Comparison of ENCODE assay signal across 12 cellular contexts in genomic region chr3:30682434-30683155, GRCh38.
DNase-seq lines count a peak whose midpoint lies in the region; ATAC-seq, FAIRE-seq and TF ChIP-seq lines count a peak whose summit lies in the region.
"Had no signal": no experiment of that assay in that cellular context is flagged by ENCODE, and none has a peak within 500 bp of the region (broad histone marks: within the 10 kb centered on the region; RNA-seq: fewer than 3 reads in every experiment).

No MANE protein-coding gene starts in this region.

- ATAC-seq in HepG2 (no peak), right lobe of liver (no peak), HG02642 (IDR thresholded peaks at IDR 0.05; ENCODE audit: poor library complexity, unreplicated experiment) (no peak)
- ATAC-seq in activated naive CD4-positive, alpha-beta T cell treated with anti-CD3 and anti-CD28 coated beads, Interleukin-2, amount 50 U/mL, for 72 hours: peak; percentile 54 to 89

- no peak overlapping the region for H3K4me2 ChIP-seq in HepG2 (ENCODE audit: low read depth, low read length)
- H3K4me2 ChIP-seq: PC-9 had no signal

- H3K27ac Mint-ChIP-seq in activated naive CD4-positive, alpha-beta T cell treated with anti-CD3 and anti-CD28 coated beads, Interleukin-2, amount 50 U/mL, for 72 hours: peak overlapping the region; percentile 79 to 92

- in situ Hi-C loops in HepG2 (cut with HindIII; ENCODE audit: extremely low pct_ligation_motif_present, low pct_unique_long_range_greater_than_20kb): no loop called here

- intact Hi-C loops in HepG2 (cut with micrococcal nuclease; ENCODE audit: unreplicated experiment) (no loop called here), right lobe of liver (cut with DNase I) (no loop called here), vagina (cut with DNase I) (loop anchor here (10.0 kb wide), 1 partner anchor 68 kb away; no protein-coding TSS in a partner anchor)

- no TSS peak for BruUV-seq in HepG2 (replicated peaks; lab: Mats Ljungman, UMichigan)

- no peak for TF ChIP-seq RAD21 in HepG2 (CRISPR knock-in tag; IDR thresholded peaks at IDR 0.05)

- H3K27me3 ChIP-seq in HepG2 (ENCODE audit: control insufficient read depth in 1 of 2, insufficient read depth in 2 of 2, low read length in 2 of 2) (no peaks in the 10 kb centered on the region), right lobe of liver (no peaks in the 10 kb centered on the region), mucosa of rectum (ENCODE audit: control insufficient read depth in 2 of 2, insufficient read depth in 2 of 2, low read length in 2 of 2) (no peaks in the 10 kb centered on the region), vagina (no peaks in the 10 kb centered on the region)
- H3K27me3 ChIP-seq in effector memory CD4-positive, alpha-beta T cell (replicated peaks; ENCODE audit: control insufficient read depth, insufficient read depth, low read length, poor library complexity, severe bottlenecking): no peaks in the 10 kb centered on the region

- H3K4me3 ChIP-seq in HepG2 (replicated peaks in 1 of 3; ENCODE audit: insufficient read depth in 1 of 3, low read depth in 2 of 3, low read length in 3 of 3): no peak overlapping the region
- H3K4me3 ChIP-seq in right lobe of liver: no peak overlapping the region
- H3K4me3 ChIP-seq in mucosa of rectum (ENCODE audit: low read length in 2 of 2): no peak overlapping the region
- no peak overlapping the region for H3K4me3 ChIP-seq in vagina
- H3K4me3 ChIP-seq in effector memory CD4-positive, alpha-beta T cell (ENCODE audit: insufficient read depth, low read depth, low read length, poor library complexity, severe bottlenecking): no peak overlapping the region
- H3K4me3 ChIP-seq: PC-9 had no signal

- TF ChIP-seq EP300 in HepG2 (IDR thresholded peaks at IDR 0.05; ENCODE audit: low read depth in 2 of 2, low read length in 2 of 2) (no peak), HepG2 (CRISPR knock-in tag; IDR thresholded peaks at IDR 0.05; ENCODE audit: borderline replicate concordance) (no peak)

- no peaks in the 10 kb centered on the region for H3K9me3 Mint-ChIP-seq in activated naive CD4-positive, alpha-beta T cell treated with anti-CD3 and anti-CD28 coated beads, Interleukin-2, amount 50 U/mL, for 72 hours
- H3K9me3 Mint-ChIP-seq: mesothelial cell of epicardium had no signal

- no peak for FAIRE-seq in HepG2 (lab: Jason Lieb, UNC)

- TF ChIP-seq POLR2A in HepG2 (IDR thresholded peaks at IDR 0.05; ENCODE audit: insufficient read depth in 1 of 2, low read depth in 2 of 2, low read length in 2 of 2): no peak
- no peak for TF ChIP-seq POLR2A in right lobe of liver (IDR thresholded peaks at IDR 0.05)
- TF ChIP-seq POLR2A in vagina (IDR thresholded peaks at IDR 0.05): no peak

- H3K36me3 ChIP-seq in HepG2 (replicated peaks in 1 of 2; ENCODE audit: control insufficient read depth in 1 of 2, insufficient read depth in 2 of 2, low read length in 2 of 2) (peaks cover 34 to 89% of the 10 kb centered on the region in 2 experiments), right lobe of liver (peaks cover 0 to 20% (median 2%) of the 10 kb centered on the region in 4 donors), mucosa of rectum (ENCODE audit: control insufficient read depth in 2 of 2, insufficient read depth in 2 of 2, low read length in 2 of 2) (peaks cover 11 to 22% of the 10 kb centered on the region in 2 donors), vagina (peaks cover 0 to 22% of the 10 kb centered on the region in 2 donors)
- peaks cover 31% of the 10 kb centered on the region for H3K36me3 ChIP-seq in effector memory CD4-positive, alpha-beta T cell (ENCODE audit: control insufficient read depth, insufficient read depth, low read length)

- H2AFZ ChIP-seq in HepG2 (ENCODE audit: low read length): no peak overlapping the region
- H2AFZ ChIP-seq: PC-9 had no signal

- CTCF ChIA-PET in HepG2 (lab: Yijun Ruan, JAX; ENCODE audit: low intra/inter-chr PET ratio, low total read pairs): no interaction called here

- H4K20me1 ChIP-seq in HepG2 (ENCODE audit: insufficient read depth, low read length): peaks cover 81% of the 10 kb centered on the region

- peaks cover 24 to 84% of the 10 kb centered on the region in 2 donors for H3K36me3 Mint-ChIP-seq in activated naive CD4-positive, alpha-beta T cell treated with anti-CD3 and anti-CD28 coated beads, Interleukin-2, amount 50 U/mL, for 72 hours

- H3K79me2 ChIP-seq in HepG2 (ENCODE audit: insufficient read depth, low read length): peaks cover 54% of the 10 kb centered on the region

- H3K9ac ChIP-seq in HepG2 (ENCODE audit: insufficient read depth, low read depth, low read length) (no peak overlapping the region), mucosa of rectum (ENCODE audit: low read depth in 1 of 2, low read length in 2 of 2) (no peak overlapping the region)

- POLR2A ChIA-PET in HepG2 (lab: Yijun Ruan, JAX): no interaction called here

- DNase-seq in HepG2 (ENCODE audit: low spot score) (no peak), right lobe of liver (no peak), vagina (ENCODE audit: extremely low spot score in 2 of 2) (no peak)
- peak in 1 of 2 donors; percentile 59 for DNase-seq in activated naive CD4-positive, alpha-beta T cell treated with anti-CD3 and anti-CD28 coated beads, Interleukin-2, amount 50 U/mL, for 72 hours (ENCODE audit: low spot score in 2 of 2)
- no peak for DNase-seq in effector memory CD4-positive, alpha-beta T cell
- no peak for DNase-seq in activated effector memory CD4-positive, alpha-beta T cell treated with Interleukin-2 at 50 U/mL for 16 hours
- DNase-seq: DMS53; PC-9; stimulated activated CD4-positive, alpha-beta T cell treated with anti-CD3 and anti-CD28 coated beads, Interleukin-4, amount 100 ng/mL, for 24 hours had no signal

- no peak for TF ChIP-seq CTCF in HepG2 (CRISPR knock-in tag; IDR thresholded peaks at IDR 0.05)
- TF ChIP-seq CTCF in right lobe of liver (IDR thresholded peaks at IDR 0.05): no peak
- TF ChIP-seq CTCF in vagina (IDR thresholded peaks at IDR 0.05): no peak

- H3K27ac ChIP-seq in HepG2 (ENCODE audit: extremely low read length, insufficient read depth, low read length): no peak overlapping the region
- H3K27ac ChIP-seq in right lobe of liver: no peak overlapping the region
- peak overlapping the region; percentile 7 to 65 for H3K27ac ChIP-seq in mucosa of rectum (ENCODE audit: low read depth in 2 of 2, low read length in 2 of 2)
- peak overlapping the region; percentile 75 for H3K27ac ChIP-seq in vagina
- H3K27ac ChIP-seq in effector memory CD4-positive, alpha-beta T cell (ENCODE audit: insufficient read depth, low read length, poor library complexity, severe bottlenecking): no peak overlapping the region
- H3K27ac ChIP-seq: PC-9 had no signal

- 100% methylated on average over 1 of the region's 1 CpG for whole genome bisulfite sequencing in HepG2 (ENCODE audit: low lambda C conversion rate)
- 50% methylated on average over 1 of the region's 1 CpG for WGBS in right lobe of liver (ENCODE audit: insufficient coverage, low coverage, low lambda C conversion rate, missing lambda C conversion rate)

- H3K9me3 ChIP-seq in HepG2 (ENCODE audit: low read length) (no peaks in the 10 kb centered on the region), right lobe of liver (no peaks in the 10 kb centered on the region), mucosa of rectum (ENCODE audit: control insufficient read depth in 2 of 2, low read length in 2 of 2) (no peaks in the 10 kb centered on the region), vagina (no peaks in the 10 kb centered on the region)
- no peaks in the 10 kb centered on the region for H3K9me3 ChIP-seq in effector memory CD4-positive, alpha-beta T cell (ENCODE audit: control insufficient read depth, low read length)

- H3K4me1 ChIP-seq in HepG2 (ENCODE audit: insufficient read depth, low read length) (peaks cover 29% of the 10 kb centered on the region), right lobe of liver (peaks cover 0 to 4% (median 0%) of the 10 kb centered on the region in 4 donors), mucosa of rectum (ENCODE audit: control insufficient read depth in 2 of 2, insufficient read depth in 2 of 2, low read length in 2 of 2) (peaks cover 3 to 13% of the 10 kb centered on the region in 2 donors), vagina (peaks cover 90% of the 10 kb centered on the region)
- H3K4me1 ChIP-seq in effector memory CD4-positive, alpha-beta T cell (ENCODE audit: control insufficient read depth, insufficient read depth, low read length, poor library complexity, severe bottlenecking): peaks cover 10% of the 10 kb centered on the region

TF ChIP-seq in HepG2, 621 proteins besides CTCF, POLR2A, EP300 and RAD21 (continues in another document):
- TF ChIP-seq ZNF280D (CRISPR knock-in tag; IDR thresholded peaks at IDR 0.05): 0 out of 2 replicates have a peak, but pooled peaks have one; percentile 18

Comparison
In these comparisons a context has a peak if more than half of its experiments do, and no peak if none do; other contexts are left out.
1. ATAC-seq: peak in activated naive CD4-positive, alpha-beta T cell treated with anti-CD3 and anti-CD28 coated beads, Interleukin-2, amount 50 U/mL, for 72 hours (2 of 2); none in HepG2 (single experiment), right lobe of liver (0 of 4) and HG02642 (single experiment).
2. H3K27ac ChIP-seq: peak in mucosa of rectum (2 of 2) and vagina (single experiment); none in HepG2 (single experiment), right lobe of liver (0 of 3) and effector memory CD4-positive, alpha-beta T cell (single experiment).